In genomic region chr11:100711984-100712383, GRCh38 we compare ENCODE assay signal across 3 cellular contexts.
TF ChIP-seq lines count a peak whose summit lies in the region.

No MANE protein-coding gene starts in this region.

TF ChIP-seq in GM23338, 12 proteins besides CTCF, POLR2A, EP300 and RAD21 (continued from another document):
- TF ChIP-seq, protein P1, sequence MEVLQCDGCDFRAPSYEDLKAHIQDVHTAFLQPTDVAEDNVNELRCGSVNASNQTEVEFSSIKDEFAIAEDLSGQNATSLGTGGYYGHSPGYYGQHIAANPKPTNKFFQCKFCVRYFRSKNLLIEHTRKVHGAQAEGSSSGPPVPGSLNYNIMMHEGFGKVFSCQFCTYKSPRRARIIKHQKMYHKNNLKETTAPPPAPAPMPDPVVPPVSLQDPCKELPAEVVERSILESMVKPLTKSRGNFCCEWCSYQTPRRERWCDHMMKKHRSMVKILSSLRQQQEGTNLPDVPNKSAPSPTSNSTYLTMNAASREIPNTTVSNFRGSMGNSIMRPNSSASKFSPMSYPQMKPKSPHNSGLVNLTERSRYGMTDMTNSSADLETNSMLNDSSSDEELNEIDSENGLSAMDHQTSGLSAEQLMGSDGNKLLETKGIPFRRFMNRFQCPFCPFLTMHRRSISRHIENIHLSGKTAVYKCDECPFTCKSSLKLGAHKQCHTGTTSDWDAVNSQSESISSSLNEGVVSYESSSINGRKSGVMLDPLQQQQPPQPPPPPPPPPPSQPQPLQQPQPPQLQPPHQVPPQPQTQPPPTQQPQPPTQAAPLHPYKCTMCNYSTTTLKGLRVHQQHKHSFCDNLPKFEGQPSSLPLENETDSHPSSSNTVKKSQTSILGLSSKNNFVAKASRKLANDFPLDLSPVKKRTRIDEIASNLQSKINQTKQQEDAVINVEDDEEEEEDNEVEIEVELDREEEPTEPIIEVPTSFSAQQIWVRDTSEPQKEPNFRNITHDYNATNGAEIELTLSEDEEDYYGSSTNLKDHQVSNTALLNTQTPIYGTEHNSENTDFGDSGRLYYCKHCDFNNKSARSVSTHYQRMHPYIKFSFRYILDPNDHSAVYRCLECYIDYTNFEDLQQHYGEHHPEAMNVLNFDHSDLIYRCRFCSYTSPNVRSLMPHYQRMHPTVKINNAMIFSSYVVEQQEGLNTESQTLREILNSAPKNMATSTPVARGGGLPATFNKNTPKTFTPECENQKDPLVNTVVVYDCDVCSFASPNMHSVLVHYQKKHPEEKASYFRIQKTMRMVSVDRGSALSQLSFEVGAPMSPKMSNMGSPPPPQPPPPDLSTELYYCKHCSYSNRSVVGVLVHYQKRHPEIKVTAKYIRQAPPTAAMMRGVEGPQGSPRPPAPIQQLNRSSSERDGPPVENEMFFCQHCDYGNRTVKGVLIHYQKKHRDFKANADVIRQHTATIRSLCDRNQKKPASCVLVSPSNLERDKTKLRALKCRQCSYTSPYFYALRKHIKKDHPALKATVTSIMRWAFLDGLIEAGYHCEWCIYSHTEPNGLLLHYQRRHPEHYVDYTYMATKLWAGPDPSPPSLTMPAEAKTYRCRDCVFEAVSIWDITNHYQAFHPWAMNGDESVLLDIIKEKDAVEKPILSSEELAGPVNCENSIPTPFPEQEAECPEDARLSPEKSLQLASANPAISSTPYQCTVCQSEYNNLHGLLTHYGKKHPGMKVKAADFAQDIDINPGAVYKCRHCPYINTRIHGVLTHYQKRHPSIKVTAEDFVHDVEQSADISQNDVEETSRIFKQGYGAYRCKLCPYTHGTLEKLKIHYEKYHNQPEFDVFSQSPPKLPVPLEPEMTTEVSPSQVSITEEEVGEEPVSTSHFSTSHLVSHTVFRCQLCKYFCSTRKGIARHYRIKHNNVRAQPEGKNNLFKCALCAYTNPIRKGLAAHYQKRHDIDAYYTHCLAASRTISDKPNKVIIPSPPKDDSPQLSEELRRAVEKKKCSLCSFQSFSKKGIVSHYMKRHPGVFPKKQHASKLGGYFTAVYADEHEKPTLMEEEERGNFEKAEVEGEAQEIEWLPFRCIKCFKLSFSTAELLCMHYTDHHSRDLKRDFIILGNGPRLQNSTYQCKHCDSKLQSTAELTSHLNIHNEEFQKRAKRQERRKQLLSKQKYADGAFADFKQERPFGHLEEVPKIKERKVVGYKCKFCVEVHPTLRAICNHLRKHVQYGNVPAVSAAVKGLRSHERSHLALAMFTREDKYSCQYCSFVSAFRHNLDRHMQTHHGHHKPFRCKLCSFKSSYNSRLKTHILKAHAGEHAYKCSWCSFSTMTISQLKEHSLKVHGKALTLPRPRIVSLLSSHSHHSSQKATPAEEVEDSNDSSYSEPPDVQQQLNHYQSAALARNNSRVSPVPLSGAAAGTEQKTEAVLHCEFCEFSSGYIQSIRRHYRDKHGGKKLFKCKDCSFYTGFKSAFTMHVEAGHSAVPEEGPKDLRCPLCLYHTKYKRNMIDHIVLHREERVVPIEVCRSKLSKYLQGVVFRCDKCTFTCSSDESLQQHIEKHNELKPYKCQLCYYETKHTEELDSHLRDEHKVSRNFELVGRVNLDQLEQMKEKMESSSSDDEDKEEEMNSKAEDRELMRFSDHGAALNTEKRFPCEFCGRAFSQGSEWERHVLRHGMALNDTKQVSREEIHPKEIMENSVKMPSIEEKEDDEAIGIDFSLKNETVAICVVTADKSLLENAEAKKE (CRISPR knock-in tag; IDR thresholded peaks at IDR 0.05), result no peak
- no peak for TF ChIP-seq EZH2phosphoT487 (IDR thresholded peaks at IDR 0.05; ENCODE audit: unreplicated experiment)

TF ChIP-seq in WTC11, 78 proteins besides CTCF, POLR2A, EP300 and RAD21 (continued from another document):
- TF ChIP-seq ZNF281 (CRISPR knock-in tag; IDR thresholded peaks at IDR 0.05), result no peak
- TF ChIP-seq MLX (CRISPR knock-in tag; IDR thresholded peaks at IDR 0.05), result no peak
- TF ChIP-seq SMAD4 (CRISPR knock-in tag; IDR thresholded peaks at IDR 0.05), result no peak
- TF ChIP-seq ZBTB21 (CRISPR knock-in tag; IDR thresholded peaks at IDR 0.05; ENCODE audit: borderline replicate concordance), result no peak
- no peak for TF ChIP-seq CREM (CRISPR knock-in tag; IDR thresholded peaks at IDR 0.05)
TF ChIP-seq in WTC11: peak in this region for 0.

TF ChIP-seq in H1, 55 proteins besides CTCF, POLR2A, EP300 and RAD21 (continued from another document):
- TF ChIP-seq KDM1A (IDR thresholded peaks at IDR 0.05; ENCODE audit: borderline replicate concordance, low read length), result no peak
- TF ChIP-seq PHF8 (conservative IDR thresholded peaks at IDR 0.05; ENCODE audit: low read depth, low read length), result no peak
- TF ChIP-seq SP4 (IDR thresholded peaks at IDR 0.05; ENCODE audit: low read length), result no peak
